ENCODE assay signal across 8 cellular contexts in genomic region chr1:27357281-27358037, GRCh38. TPM values are rescaled to one million over a fixed set of nuclear protein-coding genes. Genes with fewer than 3 reads are reported as not detected.
DNase-seq lines count a peak whose midpoint lies in the region; ATAC-seq, FAIRE-seq and TF ChIP-seq lines count a peak whose summit lies in the region.

No MANE protein-coding gene starts in this region.

- no peaks in the 10 kb centered on the region for H3K27me3 ChIP-seq in SJCRH30
- H3K27me3 ChIP-seq in pancreas = no peaks in the 10 kb centered on the region
- H3K27me3 ChIP-seq in upper lobe of left lung = no peaks in the 10 kb centered on the region

- FAIRE-seq in pancreas (lab: Jason Lieb, UNC) = no peak

- TF ChIP-seq CTCF in pancreas (IDR thresholded peaks at IDR 0.05) (peak; percentile 99 to 100 (median 100)), upper lobe of left lung (IDR thresholded peaks at IDR 0.05) (peak; percentile 96 to 98 (median 97))

- no peaks in the 10 kb centered on the region for H3K9me3 ChIP-seq in SJCRH30 (replicated peaks)
- H3K9me3 ChIP-seq in pancreas = no peaks in the 10 kb centered on the region
- no peaks in the 10 kb centered on the region for H3K9me3 ChIP-seq in upper lobe of left lung

- no peak for TF ChIP-seq POLR2A in upper lobe of left lung (IDR thresholded peaks at IDR 0.05)

- H3K27ac ChIP-seq in SJCRH30 = no peak overlapping the region
- H3K27ac ChIP-seq in pancreas = no peak overlapping the region
- peak overlapping the region; percentile 10 to 45 (median 40) for H3K27ac ChIP-seq in upper lobe of left lung

- no peaks in the 10 kb centered on the region for H3K4me1 ChIP-seq in SJCRH30
- peaks cover 0 to 4% (median 0%) of the 10 kb centered on the region in 3 donors for H3K4me1 ChIP-seq in pancreas
- peaks cover 5 to 22% (median 19%) of the 10 kb centered on the region in 4 donors for H3K4me1 ChIP-seq in upper lobe of left lung

- peak; percentile 70 for DNase-seq in Daoy (ENCODE audit: low read depth)
- peak; percentile 56 to 70 for DNase-seq in SJCRH30
- DNase-seq in activated gamma-delta T cell treated with Interleukin-2 at 50 U/mL for 16 hours = peak; percentile 80
- peak; percentile 51 for DNase-seq in glomerular visceral epithelial cell (ENCODE audit: extremely low spot score)
- peak; percentile 72 to 94 (median 84) for DNase-seq in pancreas
- peak; percentile 83 to 90 for DNase-seq in upper lobe of left lung

- peak; percentile 38 for ATAC-seq in HG03520 (IDR thresholded peaks at IDR 0.05; ENCODE audit: unreplicated experiment)
- peak; percentile 86 to 93 (median 90) for ATAC-seq in pancreas
- peak; percentile 78 to 86 for ATAC-seq in upper lobe of left lung (ENCODE audit: low FRiP score in 2 of 2)
- ATAC-seq in HG03460 (IDR thresholded peaks at IDR 0.05; ENCODE audit: unreplicated experiment) = no peak

- H3K36me3 ChIP-seq in SJCRH30 (0 out of 2 replicates have a peak, but pooled peaks cover 8% of the 10 kb centered on the region), pancreas (no peaks in the 10 kb centered on the region), upper lobe of left lung (peaks cover 31 to 96% (median 93%) of the 10 kb centered on the region in 4 donors)

- intact Hi-C loops in pancreas (cut with DNase I) = loop anchor here in 1 of 3 donors (5.0 kb wide), 1 partner anchor 35 kb away; the partner anchor contains the start of gene GPR3

- TF ChIP-seq EP300 in upper lobe of left lung (IDR thresholded peaks at IDR 0.05) = no peak

- H3K4me3 ChIP-seq in SJCRH30 (no peak overlapping the region), pancreas (peak overlapping the region in 3 of 4 donors; percentile 18 to 38 (median 38)), upper lobe of left lung (peak overlapping the region in 3 of 4 donors; percentile 13 to 34 (median 31))

- 11 to 13% methylated on average over 40 of the region's 40 CpGs for WGBS in pancreas, 2 donors
- WGBS in upper lobe of left lung, 2 donors = 47 to 54% methylated on average over 16 to 37 of the region's 40 CpGs

RNA-seq across cellular contexts. Expression of gene MAP3K6, which starts 9.3 kb away (rescaled TPM):
- 8.2 and 12.1 TPM in 2 replicates for total RNA-seq in Daoy (2014; rRNA removed; shearing (Covaris generic))
- 8.2 and 10.0 TPM in 2 replicates for total RNA-seq in SJCRH30 (2014; rRNA removed; shearing (Covaris generic))
- total RNA-seq in pancreas (10 to 100 TPM in 3 of 6 donors, 1 to 10 TPM in 3; 4.7 to 18.7 (median 9.8) TPM), upper lobe of left lung (100 to 1,000 TPM in 4 of 6 donors, 10 to 100 TPM in 2; 36.6 to 302 (median 118) TPM)
- 10 to 100 TPM; 51.2 to 65.7 TPM for polyA plus RNA-seq in pancreas

RNA-seq across cellular contexts. Expression of gene SYTL1, which starts 15.6 kb away (rescaled TPM):
- total RNA-seq in Daoy (2014; rRNA removed; shearing (Covaris generic)) = 1.2 and 2.1 TPM in 2 replicates
- 0.20 and 0.47 TPM in 2 replicates for total RNA-seq in SJCRH30 (2014; rRNA removed; shearing (Covaris generic))
- total RNA-seq in pancreas (100 to 1,000 TPM in 4 of 6 donors, 10 to 100 TPM in 2; 45.8 to 128 (median 104) TPM), upper lobe of left lung (10 to 100 TPM; 28.7 to 74.4 (median 44.1) TPM)
- polyA plus RNA-seq in pancreas = 100 to 1,000 TPM; 207 to 254 TPM

RNA-seq across cellular contexts. Expression of gene FCN3, which starts 17.2 kb away (rescaled TPM):
- not detected in 2 replicates for total RNA-seq in Daoy (2014; rRNA removed; shearing (Covaris generic))
- not detected in 2 replicates for total RNA-seq in SJCRH30 (2014; rRNA removed; shearing (Covaris generic))
- total RNA-seq in pancreas (1 to 10 TPM in 5 of 6 donors, under 1 TPM in 1; 0.39 to 8.5 (median 2.2) TPM), upper lobe of left lung (1,000 to 10,000 TPM in 1 of 6 donors, 100 to 1,000 TPM in 5; 145 to 1,319 (median 555) TPM)
- polyA plus RNA-seq in pancreas = 10 to 100 TPM; 16.9 to 19.7 TPM

RNA-seq across cellular contexts. Expression of gene CD164L2, which starts 25.7 kb away (rescaled TPM):
- not detected in 2 replicates for total RNA-seq in Daoy (2014; rRNA removed; shearing (Covaris generic))
- total RNA-seq in SJCRH30 (2014; rRNA removed; shearing (Covaris generic)) = not detected in 2 replicates
- total RNA-seq in pancreas (under 1 TPM in 4 of 6 donors, not detected in 2; 0.19 to 0.66 (median 0.44) TPM), upper lobe of left lung (10 to 100 TPM in 1 of 6 donors, 1 to 10 TPM in 5; 2.3 to 12.3 (median 5.5) TPM)
- under 1 TPM; 0.54 to 0.76 TPM for polyA plus RNA-seq in pancreas

RNA-seq across cellular contexts. Expression of gene GPR3, which starts 35.0 kb away (rescaled TPM):
- 0.80 and 2.0 TPM in 2 replicates for total RNA-seq in Daoy (2014; rRNA removed; shearing (Covaris generic))
- total RNA-seq in SJCRH30 (2014; rRNA removed; shearing (Covaris generic)) = 8.3 TPM in 2 replicates
- total RNA-seq in pancreas = under 1 TPM in 3 of 6 donors, not detected in 3; 0.09 to 0.28 (median 0.21) TPM
- polyA plus RNA-seq in pancreas = under 1 TPM; 0.30 to 0.52 TPM
- total RNA-seq in upper lobe of left lung = 1 to 10 TPM in 2 of 6 donors, under 1 TPM in 3, not detected in 1; 0.39 to 1.6 (median 0.76) TPM

Comparison
In these comparisons a context has a peak if more than half of its experiments do, and no peak if none do; other contexts are left out.
1. H3K27ac ChIP-seq: peak in upper lobe of left lung (4 of 4); none in SJCRH30 (single experiment) and pancreas (0 of 4).
2. RNA of gene FCN3, which starts 17.2 kb away (total RNA-seq): 145 to 1,319 TPM in upper lobe of left lung; 0.39 to 8.5 TPM in pancreas, not detected in Daoy and not detected in SJCRH30; every median in the first group is over 10 times any median in the second.
3. Peak in every context shown above with its lines, with median percentiles within 50 percentile points of each other: DNase-seq.